In the genomic region with DNA sequence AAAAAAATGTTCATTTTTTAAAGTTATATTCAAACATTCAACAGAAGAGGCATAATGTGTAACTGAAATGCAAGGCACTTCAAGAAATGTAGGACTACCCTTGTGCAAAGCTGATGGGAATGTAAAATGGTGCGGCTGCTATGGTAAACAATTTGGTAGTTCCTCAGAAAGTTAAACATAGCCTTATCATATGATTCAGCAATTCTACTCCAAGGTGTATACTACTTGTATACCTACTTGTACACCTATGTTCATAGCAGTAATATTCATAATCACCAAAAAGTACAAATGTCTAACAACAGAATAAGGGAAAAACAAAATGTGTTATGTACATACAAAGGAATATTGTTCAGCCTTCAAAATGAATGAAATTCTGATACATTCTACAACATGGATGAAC, we compare ENCODE assay signal across 16 cellular contexts. TPM values are rescaled to one million over a fixed set of nuclear protein-coding genes. Genes with fewer than 3 reads are reported as not detected.
A peak's percentile ranks its signal among the peaks of the same experiment; 100 is the strongest.
DNase-seq lines count a peak whose midpoint lies in the region; ATAC-seq, FAIRE-seq and TF ChIP-seq lines count a peak whose summit lies in the region.
"Had no signal": no experiment of that assay in that cellular context is flagged by ENCODE, and none has a peak within 500 bp of the region (broad histone marks: within the 10 kb centered on the region; RNA-seq: fewer than 3 reads in every experiment).

No MANE protein-coding gene starts in this region.

- peak overlapping the region; percentile 46; the same call in 1 of the 2 replicates for H3K27ac ChIP-seq in SK-N-MC
- H3K27ac ChIP-seq in K562 (ENCODE audit: extremely low read depth, low read depth, low read length), result peak overlapping the region; percentile 23; the same call in 1 of the 3 replicates
- no peak overlapping the region for H3K27ac ChIP-seq in right lobe of liver
- H3K27ac ChIP-seq: BLaER1 treated with 17β-estradiol and CSF1 and Interleukin-3, amounts not matched to agents 10 nM and 100 nM; HL-60 had no signal

- H3K4me2 ChIP-seq in K562 (ENCODE audit: insufficient read depth, low read length), result no peak overlapping the region
- H3K4me2 ChIP-seq: BLaER1 treated with 17β-estradiol and CSF1 and Interleukin-3, amounts not matched to agents 10 nM and 100 nM; GM23338 had no signal

- H3K4me1 ChIP-seq in K562 (replicated peaks in 1 of 2; ENCODE audit: control insufficient read depth in 2 of 2, insufficient read depth in 2 of 2, low read length in 2 of 2) (peaks cover 18 to 32% of the 10 kb centered on the region in 2 experiments), right lobe of liver (peaks cover 0 to 6% (median 0%) of the 10 kb centered on the region in 4 donors)

- no peaks in the 10 kb centered on the region for H3K27me3 ChIP-seq in K562 (ENCODE audit: control insufficient read depth in 2 of 2, insufficient read depth in 2 of 2, low read length in 2 of 2)
- no peaks in the 10 kb centered on the region for H3K27me3 ChIP-seq in right lobe of liver

- in situ Hi-C loops in K562 (cut with MboI), result no loop called here

- CTCF ChIA-PET in K562 (lab: Yijun Ruan, JAX; ENCODE audit: low intra/inter-chr PET ratio), result no interaction called here

- no peaks in the 10 kb centered on the region for H3K9me3 ChIP-seq in SK-N-MC (ENCODE audit: low read depth, low read length)
- no peaks in the 10 kb centered on the region for H3K9me3 ChIP-seq in K562 (replicated peaks; ENCODE audit: control insufficient read depth, insufficient read depth, low read depth, low read length)
- no peaks in the 10 kb centered on the region for H3K9me3 ChIP-seq in right lobe of liver
- H3K9me3 ChIP-seq: BLaER1 treated with 17β-estradiol and CSF1 and Interleukin-3, amounts not matched to agents 10 nM and 100 nM had no signal

- TF ChIP-seq POLR2A in K562 (conservative IDR thresholded peaks at IDR 0.05) (no peak), right lobe of liver (IDR thresholded peaks at IDR 0.05) (no peak)

- TF ChIP-seq RAD21 in K562 (CRISPR knock-in tag; conservative IDR thresholded peaks at IDR 0.05 in 1 of 2, IDR thresholded peaks at IDR 0.05 in 1 of 2), result no peak

- WGBS in K562 (ENCODE audit: insufficient coverage, low coverage, missing lambda C conversion rate), result 30% methylated on average over 1 of the region's 1 CpG
- 100% methylated on average over 1 of the region's 1 CpG for WGBS in right lobe of liver (ENCODE audit: insufficient coverage, low coverage, low lambda C conversion rate, missing lambda C conversion rate)

- 0 out of 2 replicates have a peak, but pooled peaks have one; percentile 0 for TF ChIP-seq EP300 in K562 (IDR thresholded peaks at IDR 0.05; ENCODE audit: low read length)

- no peak for FAIRE-seq in K562 (lab: Jason Lieb, UNC)
- FAIRE-seq: GM12891, H54 had no signal

- H3K9ac ChIP-seq in SK-N-MC (ENCODE audit: insufficient read length), result no peak overlapping the region
- H3K9ac ChIP-seq in K562 (ENCODE audit: insufficient read depth in 1 of 2, low read depth in 2 of 2, low read length in 2 of 2), result no peak overlapping the region
- H3K9ac ChIP-seq: BLaER1 treated with 17β-estradiol and CSF1 and Interleukin-3, amounts not matched to agents 10 nM and 100 nM had no signal

- no TSS peak for BruUV-seq in K562 (replicated peaks; lab: Mats Ljungman, UMichigan)

- 0 out of 2 replicates have a peak, but pooled peaks cover 4% of the 10 kb centered on the region for H4K20me1 ChIP-seq in K562 (replicated peaks; ENCODE audit: control insufficient read depth, insufficient read depth, low read length)

- H3K4me3 ChIP-seq in SK-N-MC, result no peak overlapping the region
- no peak overlapping the region for H3K4me3 ChIP-seq in K562
- H3K4me3 ChIP-seq in right lobe of liver, result no peak overlapping the region
- H3K4me3 ChIP-seq: BLaER1 treated with 17β-estradiol and CSF1 and Interleukin-3, amounts not matched to agents 10 nM and 100 nM; GM23338 had no signal

- no peak for TF ChIP-seq CTCF in K562 (IDR thresholded peaks at IDR 0.05 in 2 of 3, conservative IDR thresholded peaks at IDR 0.05 in 1 of 3; ENCODE audit: insufficient read depth in 2 of 3, low read depth in 1 of 3, low read length in 3 of 3)
- no peak for TF ChIP-seq CTCF in right lobe of liver (IDR thresholded peaks at IDR 0.05)

- no peak for ATAC-seq in K562
- no peak for ATAC-seq in GM19395 (IDR thresholded peaks at IDR 0.05; ENCODE audit: unreplicated experiment)
- no peak for ATAC-seq in right lobe of liver
- ATAC-seq: GM23338 had no signal

- POLR2A ChIA-PET in K562 (lab: Yijun Ruan, JAX), result interaction anchor here (0.8 to 2.1 kb wide), 4 partner anchors 9 to 194 kb away, joined by 3 to 8 read pairs (median 4); no protein-coding TSS in a partner anchor

- peaks cover 36% of the 10 kb centered on the region for H3K79me2 ChIP-seq in K562 (ENCODE audit: control insufficient read depth, insufficient read depth, low read length)

- no peak overlapping the region for H2AFZ ChIP-seq in K562 (ENCODE audit: low read depth, low read length)
- H2AFZ ChIP-seq: GM23338 had no signal

- H3K36me3 ChIP-seq in SK-N-MC (ENCODE audit: insufficient read depth, low read length) (0 out of 2 replicates have a peak, but pooled peaks cover under 1% of the 10 kb centered on the region), K562 (ENCODE audit: control insufficient read depth, insufficient read depth, low read length) (peaks cover 31% of the 10 kb centered on the region; the same call in 2 of the 3 replicates), right lobe of liver (no peaks in the 10 kb centered on the region)
- H3K36me3 ChIP-seq: BLaER1 treated with 17β-estradiol and CSF1 and Interleukin-3, amounts not matched to agents 10 nM and 100 nM had no signal

- DNase-seq in NCI-H510A treated with DMSO at 0.1 percent for 48 hours (lab: John Stamatoyannopoulos, UW), result peak; percentile 48
- no peak for DNase-seq in NCI-H510A (lab: John Stamatoyannopoulos, UW)
- no peak for DNase-seq in SK-N-MC (ENCODE audit: low read depth, low spot score)
- DNase-seq in K562 (ENCODE audit: extremely low read depth in 1 of 4, low spot score in 3 of 4), result peak in 1 of 4 experiments; percentile 16
- no peak for DNase-seq in right lobe of liver
- DNase-seq in COR-L47 (lab: John Stamatoyannopoulos, UW), result no peak
- DNase-seq: 8988T, DND-41, EL, HCEC 1CT had no signal

- intact Hi-C loops in K562 (cut with micrococcal nuclease) (no loop called here), right lobe of liver (cut with DNase I) (no loop called here)

- peaks cover 5% of the 10 kb centered on the region for H3K9me1 ChIP-seq in K562 (ENCODE audit: control insufficient read depth, insufficient read depth, low read length)

TF ChIP-seq in K562, 482 proteins besides CTCF, POLR2A, EP300 and RAD21 (continues in another document):
- TF ChIP-seq C11orf30 (IDR thresholded peaks at IDR 0.05; ENCODE audit: low read depth) (peak; percentile 87), MAFG (tag; conservative IDR thresholded peaks at IDR 0.05) (peak; percentile 70), FOXJ2 (tag; IDR thresholded peaks at IDR 0.05) (no peak), ILK (tag; IDR thresholded peaks at IDR 0.05; ENCODE audit: borderline replicate concordance, low read depth) (no peak), KDM4B (IDR thresholded peaks at IDR 0.05; ENCODE audit: borderline replicate concordance in 2 of 2, low read depth in 1 of 2) (no peak), ZBTB9 (CRISPR knock-in tag; IDR thresholded peaks at IDR 0.05) (no peak), NFE2 (IDR thresholded peaks at IDR 0.05; ENCODE audit: low read depth) (peak; percentile 82), ZNF239 (CRISPR knock-in tag; IDR thresholded peaks at IDR 0.05) (no peak), PHB2 (IDR thresholded peaks at IDR 0.05; ENCODE audit: low read depth) (no peak), TRIM28 (IDR thresholded peaks at IDR 0.05) (no peak), ZNF316 (IDR thresholded peaks at IDR 0.05) (peak; percentile 90), ZNF140 (CRISPR knock-in tag; IDR thresholded peaks at IDR 0.05) (no peak)
- TF ChIP-seq, protein P1, sequence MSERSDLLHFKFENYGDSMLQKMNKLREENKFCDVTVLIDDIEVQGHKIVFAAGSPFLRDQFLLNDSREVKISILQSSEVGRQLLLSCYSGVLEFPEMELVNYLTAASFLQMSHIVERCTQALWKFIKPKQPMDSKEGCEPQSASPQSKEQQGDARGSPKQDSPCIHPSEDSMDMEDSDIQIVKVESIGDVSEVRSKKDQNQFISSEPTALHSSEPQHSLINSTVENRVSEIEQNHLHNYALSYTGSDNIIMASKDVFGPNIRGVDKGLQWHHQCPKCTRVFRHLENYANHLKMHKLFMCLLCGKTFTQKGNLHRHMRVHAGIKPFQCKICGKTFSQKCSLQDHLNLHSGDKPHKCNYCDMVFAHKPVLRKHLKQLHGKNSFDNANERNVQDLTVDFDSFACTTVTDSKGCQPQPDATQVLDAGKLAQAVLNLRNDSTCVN (CRISPR knock-in tag; IDR thresholded peaks at IDR 0.05), result no peak

RNA-seq across cellular contexts. Expression of gene TET1, which starts 37.3 kb away (rescaled TPM):
- total RNA-seq in K562 (2011; cell fraction: chromatin; rRNA removed; ENCODE audit: low replicate concordance), result 44.0 and 102 TPM in 2 replicates
- 30.5 and 40.3 TPM in 2 replicates for total RNA-seq in K562 (2011; cell fraction: nucleolus; rRNA removed)
- 50.2 and 57.9 TPM in 2 replicates for total RNA-seq in K562 (2011; cell fraction: nucleoplasm; rRNA removed)
- 9.2 and 11.9 TPM in 2 replicates for total RNA-seq in K562 (2014; rRNA removed)
- 21.0 and 22.2 TPM in 2 replicates for total RNA-seq in K562 (2014; rRNA removed; fragmentation: Illumina TruSeq; extraction: Trizol)
- total RNA-seq in K562 (2015; rRNA removed; fragmentation: Illumina TruSeq; extraction: Trizol), result 18.0 and 18.7 TPM in 2 replicates
- total RNA-seq in K562 (2021), result 20.6 and 21.3 TPM in 2 replicates
- polyA plus RNA-seq in K562 (2011; rRNA removed), result 11.6 and 18.9 TPM in 2 replicates
- polyA plus RNA-seq in K562 (2011; cell fraction: cytosol; rRNA removed), result 4.0 and 9.4 TPM in 2 replicates
- polyA plus RNA-seq in K562 (2011; cell fraction: nucleus; rRNA removed), result 10.7 and 16.7 TPM in 2 replicates
- 6.8 and 8.1 TPM in 2 replicates for polyA plus RNA-seq in K562 (2012)
- polyA plus RNA-seq in K562 (2014; fragmentation: Illumina TruSeq; extraction: Trizol), result 12.6 and 16.8 TPM in 2 replicates
- polyA plus RNA-seq in K562 (2014; fragmentation: Nextera tagmentation; extraction: Ambion mirVana), result 1 to 10 TPM; 2.6 to 3.6 TPM
- polyA plus RNA-seq in K562 (2014; rRNA removed), result 5.4 and 5.9 TPM in 2 replicates
- polyA minus RNA-seq in K562 (2011; rRNA and poly(A)+ RNA removed), result 45.0 and 86.3 TPM in 2 replicates
- polyA minus RNA-seq in K562 (2011; cell fraction: cytosol; rRNA and poly(A)+ RNA removed), result 25.9 and 31.1 TPM in 2 replicates
- polyA minus RNA-seq in K562 (2011; cell fraction: nucleus; rRNA and poly(A)+ RNA removed), result 18.4 and 50.4 TPM in 2 replicates
- total RNA-seq in right lobe of liver, result under 1 TPM; 0.62 to 0.86 (median 0.67) TPM

Comparison
In these comparisons a context has a peak if more than half of its experiments do, and no peak if none do; other contexts are left out.
1. H3K27ac ChIP-seq: peak in SK-N-MC (single experiment) and K562 (single experiment); none in right lobe of liver (0 of 3).
2. RNA of gene TET1, which starts 37.3 kb away (total RNA-seq): 9.2 to 102 TPM in K562; 0.62 to 0.86 TPM in right lobe of liver; every median in the first group is over 4 times any median in the second.